In the genomic region with DNA sequence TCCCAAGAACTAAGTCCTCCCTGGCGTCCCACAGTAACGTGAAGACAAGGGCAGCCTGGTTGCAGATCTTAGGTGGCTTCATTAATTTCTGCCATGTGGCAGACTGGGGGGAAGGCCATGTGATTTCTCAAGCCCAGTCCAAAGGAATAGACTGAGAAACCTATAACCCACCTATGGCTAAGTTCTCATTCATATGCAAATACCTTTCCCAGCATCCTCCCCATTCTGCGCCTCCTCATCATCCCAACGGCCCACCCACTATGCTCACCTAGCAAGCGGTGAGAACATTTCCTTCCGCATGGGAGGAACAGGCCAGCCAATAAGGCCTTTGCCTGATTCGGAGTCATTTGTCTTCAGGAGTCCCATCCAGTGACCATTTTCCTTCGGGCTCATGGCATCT, we compare ENCODE assay signal across 25 cellular contexts. TPM values are rescaled to one million over a fixed set of nuclear protein-coding genes. Genes with fewer than 3 reads are reported as not detected.
"Had no signal": no experiment of that assay in that cellular context is flagged by ENCODE, and none has a peak within 500 bp of the region (broad histone marks: within the 10 kb centered on the region; RNA-seq: fewer than 3 reads in every experiment).

No MANE protein-coding gene starts in this region.

- H3K4me1 ChIP-seq: ascending aorta, body of pancreas, Peyer's patch, SJCRH30 had no signal

- H3K9me3 ChIP-seq: ascending aorta, body of pancreas, MG63, Peyer's patch, SJCRH30 had no signal

- DNase-seq: activated CD4-positive, alpha-beta T cell treated with anti-CD3 and anti-CD28 coated beads for 48 hours; activated CD4-positive, alpha-beta T cell treated with anti-CD3 and anti-CD28 coated beads, Interleukin-2, amount 50 U/mL, for 4 hours; activated CD4-positive, CD25-positive, alpha-beta regulatory T cell treated with anti-CD3 and anti-CD28 coated beads, Interleukin-2, amount 50 U/mL, for 72 hours; activated CD8-positive, alpha-beta memory T cell treated with anti-CD3 and anti-CD28 coated beads, Interleukin-2, amount 50 U/mL, for 48 hours; activated CD8-positive, alpha-beta T cell treated with anti-CD3 and anti-CD28 coated beads, Interleukin-2, amount 10 ng/mL, durations not matched to agents 7 days and 5 days; activated naive CD8-positive, alpha-beta T cell treated with anti-CD3 and anti-CD28 coated beads, Interleukin-2, amount 50 U/mL, for 24 hours; activated T-cell treated with anti-CD3 and anti-CD28 coated beads, Interleukin-2, amount 50 U/mL, for 1 hour; amniotic stem cell; body of pancreas; MG63; MV-4-11; NCI-H1092 treated with DMSO at 0.1 percent for 48 hours; NCI-H1436 treated with DMSO at 0.1 percent for 48 hours; NCI-H187; NCI-H2081; NCI-H446; NCI-H524; Peyer's patch; Right ventricle myocardium superior; SJCRH30 had no signal

- H3K4me1 Mint-ChIP-seq: activated naive CD4-positive, alpha-beta T cell treated with anti-CD3 and anti-CD28 coated beads, Interleukin-2, amount 50 U/mL, for 24 hours; activated naive CD8-positive, alpha-beta T cell treated with anti-CD3 and anti-CD28 coated beads, Interleukin-2, amount 50 U/mL, for 24 hours had no signal

- H3K27ac ChIP-seq: ascending aorta, body of pancreas, Peyer's patch, RWPE1, SJCRH30 had no signal

- H3K4me3 Mint-ChIP-seq: activated CD8-positive, alpha-beta T cell treated with anti-CD3 and anti-CD28 coated beads, Interleukin-2, amount 10 ng/mL, durations not matched to agents 7 days and 5 days; activated naive CD4-positive, alpha-beta T cell treated with anti-CD3 and anti-CD28 coated beads, Interleukin-2, amount 50 U/mL, for 24 hours; activated naive CD8-positive, alpha-beta T cell treated with anti-CD3 and anti-CD28 coated beads, Interleukin-2, amount 50 U/mL, for 24 hours; T-helper 1 cell treated with Interleukin-12 subunit alpha and Interleukin-12 subunit beta and Interleukin-4 antibody, amounts not matched to agents 30 μg/mL and 1 μg/mL, for 36 hours had no signal

- H3K27me3 Mint-ChIP-seq: activated naive CD4-positive, alpha-beta T cell treated with anti-CD3 and anti-CD28 coated beads, Interleukin-2, amount 50 U/mL, for 24 hours; activated naive CD8-positive, alpha-beta T cell treated with anti-CD3 and anti-CD28 coated beads, Interleukin-2, amount 50 U/mL, for 24 hours had no signal

- H3K36me3 ChIP-seq: ascending aorta, MG63, Peyer's patch, SJCRH30 had no signal

- H3K36me3 Mint-ChIP-seq: activated naive CD4-positive, alpha-beta T cell treated with anti-CD3 and anti-CD28 coated beads, Interleukin-2, amount 50 U/mL, for 24 hours had no signal

- ATAC-seq: activated CD8-positive, alpha-beta T cell treated with anti-CD3 and anti-CD28 coated beads, Interleukin-2, amount 10 ng/mL, durations not matched to agents 7 days and 5 days; activated naive CD8-positive, alpha-beta T cell treated with anti-CD3 and anti-CD28 coated beads, Interleukin-2, amount 50 U/mL, for 24 hours; body of pancreas; SK-N-SH treated with all-trans-retinoic acid at 6 μM for 48 hours had no signal

- H3K9me3 Mint-ChIP-seq: activated naive CD4-positive, alpha-beta T cell treated with anti-CD3 and anti-CD28 coated beads, Interleukin-2, amount 50 U/mL, for 24 hours; activated naive CD8-positive, alpha-beta T cell treated with anti-CD3 and anti-CD28 coated beads, Interleukin-2, amount 50 U/mL, for 24 hours; T-helper 1 cell treated with Interleukin-12 subunit alpha and Interleukin-12 subunit beta and Interleukin-4 antibody, amounts not matched to agents 30 μg/mL and 1 μg/mL, for 36 hours had no signal

- H3K27ac Mint-ChIP-seq: activated CD8-positive, alpha-beta T cell treated with anti-CD3 and anti-CD28 coated beads, Interleukin-2, amount 10 ng/mL, durations not matched to agents 7 days and 5 days; activated naive CD4-positive, alpha-beta T cell treated with anti-CD3 and anti-CD28 coated beads, Interleukin-2, amount 50 U/mL, for 24 hours; activated naive CD8-positive, alpha-beta T cell treated with anti-CD3 and anti-CD28 coated beads, Interleukin-2, amount 50 U/mL, for 24 hours; T-helper 1 cell treated with Interleukin-12 subunit alpha and Interleukin-12 subunit beta and Interleukin-4 antibody, amounts not matched to agents 30 μg/mL and 1 μg/mL, for 36 hours had no signal

- H3K4me3 ChIP-seq: ascending aorta, body of pancreas, MG63, Peyer's patch, SJCRH30 had no signal

RNA-seq across cellular contexts. Expression of a gene that starts 8.2 kb away (rescaled TPM):
- total RNA-seq: activated CD8-positive, alpha-beta T cell treated with anti-CD3 and anti-CD28 coated beads, Interleukin-2, amount 10 ng/mL, durations not matched to agents 7 days and 5 days; ascending aorta; body of pancreas; Peyer's patch; SJCRH30 had no signal

RNA-seq across cellular contexts. Expression of a gene that starts 31.8 kb away (rescaled TPM):
- total RNA-seq: activated CD8-positive, alpha-beta T cell treated with anti-CD3 and anti-CD28 coated beads, Interleukin-2, amount 10 ng/mL, durations not matched to agents 7 days and 5 days; ascending aorta; Peyer's patch; Right ventricle myocardium superior had no signal
